10 cellular contexts compared by ENCODE assay signal in genomic region chr12:92078167-92079053, GRCh38.
DNase-seq lines count a peak whose midpoint lies in the region; ATAC-seq and TF ChIP-seq lines count a peak whose summit lies in the region.
"Had no signal": no experiment of that assay in that cellular context is flagged by ENCODE, and none has a peak within 500 bp of the region (broad histone marks: within the 10 kb centered on the region; RNA-seq: fewer than 3 reads in every experiment).

No MANE protein-coding gene starts in this region.

- no peaks in the 10 kb centered on the region for H3K27me3 Mint-ChIP-seq in memory B cell

- TF ChIP-seq CTCF in AG09309 (IDR thresholded peaks at IDR 0.05; ENCODE audit: control insufficient read depth, insufficient read depth, low read depth, low read length, missing control alignments) = no peak

- ATAC-seq in memory B cell (ENCODE audit: low read depth) (no peak), HG02885 (IDR thresholded peaks at IDR 0.05; ENCODE audit: poor library complexity, unreplicated experiment) (no peak)

- H3K4me1 Mint-ChIP-seq in memory B cell = peaks cover 32% of the 10 kb centered on the region

- H3K27ac Mint-ChIP-seq in memory B cell = peak overlapping the region; percentile 11

- H3K9me3 Mint-ChIP-seq in memory B cell = no peaks in the 10 kb centered on the region

- DNase-seq in AG09309 (ENCODE audit: low read depth) = peak; percentile 99
- DNase-seq in HS-5 (ENCODE audit: low read depth) = peak; percentile 98
- DNase-seq in astrocyte of the hippocampus (ENCODE audit: low read depth, low spot score) = peak; percentile 46
- DNase-seq in memory B cell (ENCODE audit: low spot score in 2 of 2) = no peak
- DNase-seq in NOMO-1 treated with DMSO at 0.1 percent for 48 hours (lab: John Stamatoyannopoulos, UW; ENCODE audit: unreplicated experiment) = no peak
- no peak for DNase-seq in cerebellar cortex (ENCODE audit: low spot score)
- DNase-seq in NCI-H1092 (lab: John Stamatoyannopoulos, UW) = no peak
- DNase-seq: NCI-H2171 treated with DMSO at 0.1 percent for 48 hours, posterior cingulate gyrus had no signal

- no peak overlapping the region for H3K4me3 Mint-ChIP-seq in memory B cell

- no peaks in the 10 kb centered on the region for H3K36me3 Mint-ChIP-seq in memory B cell

- no peak overlapping the region for H3K4me3 ChIP-seq in AG09309 (ENCODE audit: control insufficient read depth, low read depth, low read length)

Comparison
In these comparisons a context has a peak if more than half of its experiments do, and no peak if none do; other contexts are left out.
1. DNase-seq: peak in AG09309 (single experiment), HS-5 (single experiment) and astrocyte of the hippocampus (single experiment); none in memory B cell (0 of 2), NOMO-1 treated with DMSO at 0.1 percent for 48 hours (single experiment), cerebellar cortex (single experiment) and NCI-H1092 (single experiment).